1 cellular context compared by ENCODE assay signal in the genomic region with DNA sequence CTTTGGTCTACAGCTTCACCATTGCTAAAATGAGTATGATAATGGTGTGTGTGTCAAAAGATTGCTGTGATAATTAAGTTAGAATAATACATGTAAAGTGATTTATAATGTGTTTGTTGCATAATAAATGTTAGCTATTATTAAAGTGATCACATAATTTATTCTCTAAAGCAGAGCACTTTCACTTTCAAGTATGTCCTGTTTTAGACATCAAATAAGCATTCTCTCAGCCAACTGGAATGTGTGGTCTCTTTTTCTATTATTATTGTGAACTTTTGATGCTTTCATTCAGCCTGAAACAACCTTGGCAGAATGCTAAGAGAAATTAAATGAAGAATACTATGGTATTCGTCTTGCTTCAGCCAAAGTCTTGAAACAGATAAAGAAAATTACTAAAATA.
TF ChIP-seq lines count a peak whose summit lies in the region.

No MANE protein-coding gene starts in this region.

TF ChIP-seq in IMR-90, 13 proteins besides CTCF, POLR2A, EP300 and RAD21:
- no peak for TF ChIP-seq SMC3 (IDR thresholded peaks at IDR 0.05; ENCODE audit: low read depth, low read length)
- no peak for TF ChIP-seq CHD1 (IDR thresholded peaks at IDR 0.05; ENCODE audit: low read depth, low read length)
- no peak for TF ChIP-seq NFE2L2 (IDR thresholded peaks at IDR 0.05; ENCODE audit: low read depth, low read length)
- TF ChIP-seq BHLHE40 (IDR thresholded peaks at IDR 0.05; ENCODE audit: low read depth, low read length) = no peak
- TF ChIP-seq RFX5 (IDR thresholded peaks at IDR 0.05; ENCODE audit: low read depth, low read length) = no peak
- TF ChIP-seq CEBPB (IDR thresholded peaks at IDR 0.05; ENCODE audit: low read depth, low read length) = no peak
- TF ChIP-seq MAZ (IDR thresholded peaks at IDR 0.05; ENCODE audit: borderline replicate concordance, low read depth, low read length) = no peak
- no peak for TF ChIP-seq MAFK (IDR thresholded peaks at IDR 0.05; ENCODE audit: low read depth, low read length)
- TF ChIP-seq RCOR1 (IDR thresholded peaks at IDR 0.05; ENCODE audit: insufficient replicate concordance, low read length) = no peak
- TF ChIP-seq MXI1 (IDR thresholded peaks at IDR 0.05; ENCODE audit: borderline replicate concordance, low read depth, low read length) = no peak
- no peak for TF ChIP-seq USF2 (IDR thresholded peaks at IDR 0.05; ENCODE audit: low read depth, low read length)
- no peak for TF ChIP-seq ELK1 (IDR thresholded peaks at IDR 0.05; ENCODE audit: borderline replicate concordance, low read depth, low read length)
- TF ChIP-seq FOS (IDR thresholded peaks at IDR 0.05; ENCODE audit: low read depth, low read length) = no peak
TF ChIP-seq in IMR-90: peak in this region for 0.
